10 cellular contexts compared by ENCODE assay signal in genomic region chr4:119286377-119287002, GRCh38. TPM values are rescaled to one million over a fixed set of nuclear protein-coding genes. Genes with fewer than 3 reads are reported as not detected.
A peak's percentile ranks its signal among the peaks of the same experiment; 100 is the strongest.
DNase-seq lines count a peak whose midpoint lies in the region; ATAC-seq and TF ChIP-seq lines count a peak whose summit lies in the region.
"Had no signal": no experiment of that assay in that cellular context is flagged by ENCODE, and none has a peak within 500 bp of the region (broad histone marks: within the 10 kb centered on the region; RNA-seq: fewer than 3 reads in every experiment).

No MANE protein-coding gene starts in this region.

- H3K27me3 Mint-ChIP-seq in activated CD8-positive, alpha-beta memory T cell treated with anti-CD3 and anti-CD28 coated beads, Interleukin-2, amount 10 ng/mL, durations not matched to agents 7 days and 5 days, result no peaks in the 10 kb centered on the region
- H3K27me3 Mint-ChIP-seq: activated naive CD8-positive, alpha-beta T cell treated with anti-CD3 and anti-CD28 coated beads, Interleukin-2, amount 10 ng/mL, durations not matched to agents 7 days and 5 days had no signal

- H3K4me3 Mint-ChIP-seq in activated CD8-positive, alpha-beta memory T cell treated with anti-CD3 and anti-CD28 coated beads, Interleukin-2, amount 10 ng/mL, durations not matched to agents 7 days and 5 days, result no peak overlapping the region
- H3K4me3 Mint-ChIP-seq: activated naive CD8-positive, alpha-beta T cell treated with anti-CD3 and anti-CD28 coated beads, Interleukin-2, amount 10 ng/mL, durations not matched to agents 7 days and 5 days had no signal

- ATAC-seq in activated CD8-positive, alpha-beta memory T cell treated with anti-CD3 and anti-CD28 coated beads, Interleukin-2, amount 10 ng/mL, durations not matched to agents 7 days and 5 days, result no peak

- H3K9me3 Mint-ChIP-seq in activated CD8-positive, alpha-beta memory T cell treated with anti-CD3 and anti-CD28 coated beads, Interleukin-2, amount 10 ng/mL, durations not matched to agents 7 days and 5 days (ENCODE audit: low read depth), result no peaks in the 10 kb centered on the region
- H3K9me3 Mint-ChIP-seq: activated naive CD8-positive, alpha-beta T cell treated with anti-CD3 and anti-CD28 coated beads, Interleukin-2, amount 10 ng/mL, durations not matched to agents 7 days and 5 days had no signal

- H3K27ac Mint-ChIP-seq in activated CD8-positive, alpha-beta memory T cell treated with anti-CD3 and anti-CD28 coated beads, Interleukin-2, amount 10 ng/mL, durations not matched to agents 7 days and 5 days, result no peak overlapping the region
- H3K27ac Mint-ChIP-seq: activated naive CD8-positive, alpha-beta T cell treated with anti-CD3 and anti-CD28 coated beads, Interleukin-2, amount 10 ng/mL, durations not matched to agents 7 days and 5 days had no signal

- CTCF ChIA-PET in activated CD8-positive, alpha-beta memory T cell treated with anti-CD3 and anti-CD28 coated beads, Interleukin-2, amount 10 ng/mL, durations not matched to agents 7 days and 5 days (lab: Charles Lee), result interaction anchor here (0.9 to 1.1 kb wide), 5 partner anchors 13 to 305 kb away, joined by 3 to 5 read pairs (median 4); no protein-coding TSS in a partner anchor

- DNase-seq in activated CD8-positive, alpha-beta memory T cell treated with anti-CD3 and anti-CD28 coated beads, Interleukin-2, amount 50 U/mL, for 4 hours, result peak; percentile 24
- no peak for DNase-seq in activated CD8-positive, alpha-beta memory T cell treated with anti-CD3 and anti-CD28 coated beads, Interleukin-2, amount 10 ng/mL, durations not matched to agents 7 days and 5 days
- DNase-seq in SK-N-DZ (ENCODE audit: low spot score) (peak; percentile 30), fibroblast of pulmonary artery (ENCODE audit: low read depth) (peak; percentile 88), putamen (ENCODE audit: low spot score) (peak; percentile 23), erythroblast (lab: John Stamatoyannopoulos, UW) (no peak), hippocampal formation (lab: John Stamatoyannopoulos, UW) (no peak), DMS153 (lab: John Stamatoyannopoulos, UW) (no peak)
- DNase-seq: activated naive CD8-positive, alpha-beta T cell treated with anti-CD3 and anti-CD28 coated beads, Interleukin-2, amount 10 ng/mL, durations not matched to agents 7 days and 5 days had no signal

- no peak for TF ChIP-seq POLR2A in erythroblast (IDR thresholded peaks at IDR 0.05; ENCODE audit: low read length)

- H3K4me1 Mint-ChIP-seq in activated CD8-positive, alpha-beta memory T cell treated with anti-CD3 and anti-CD28 coated beads, Interleukin-2, amount 10 ng/mL, durations not matched to agents 7 days and 5 days, result peaks cover 14% of the 10 kb centered on the region

- no peaks in the 10 kb centered on the region for H3K36me3 Mint-ChIP-seq in activated CD8-positive, alpha-beta memory T cell treated with anti-CD3 and anti-CD28 coated beads, Interleukin-2, amount 10 ng/mL, durations not matched to agents 7 days and 5 days

- H3K4me3 ChIP-seq in fibroblast of pulmonary artery (replicated peaks; ENCODE audit: low read depth, low read length), result no peak overlapping the region
- H3K4me3 ChIP-seq: BLaER1 treated with 17β-estradiol and CSF1 and Interleukin-3, amounts not matched to agents 10 nM and 100 nM had no signal

- TF ChIP-seq CTCF in fibroblast of pulmonary artery (IDR thresholded peaks at IDR 0.05; ENCODE audit: low read length, missing control alignments), result peak; percentile 52

RNA-seq across cellular contexts. Expression of gene FABP2, which starts 35.4 kb away (rescaled TPM):
- total RNA-seq in activated CD8-positive, alpha-beta memory T cell treated with anti-CD3 and anti-CD28 coated beads, Interleukin-2, amount 10 ng/mL, durations not matched to agents 7 days and 5 days, result not detected
- not detected in 2 replicates for polyA plus RNA-seq in SK-N-DZ (2014; cell fraction: cytosol; rRNA removed)
- not detected in 2 replicates for polyA plus RNA-seq in SK-N-DZ (2014; cell fraction: nucleus; rRNA removed)

Comparison
In these comparisons a context has a peak if more than half of its experiments do, and no peak if none do; other contexts are left out.
1. DNase-seq: peak in activated CD8-positive, alpha-beta memory T cell treated with anti-CD3 and anti-CD28 coated beads, Interleukin-2, amount 50 U/mL, for 4 hours (single experiment), SK-N-DZ (single experiment), fibroblast of pulmonary artery (single experiment) and putamen (single experiment); none in activated CD8-positive, alpha-beta memory T cell treated with anti-CD3 and anti-CD28 coated beads, Interleukin-2, amount 10 ng/mL, durations not matched to agents 7 days and 5 days (single experiment), erythroblast (0 of 2), hippocampal formation (0 of 2) and DMS153 (single experiment).